Comparison of ENCODE assay signal across 21 cellular contexts in genomic region chr12:85681333-85681732, GRCh38.
A peak's percentile ranks its signal among the peaks of the same experiment; 100 is the strongest.
DNase-seq lines count a peak whose midpoint lies in the region; ATAC-seq, FAIRE-seq and TF ChIP-seq lines count a peak whose summit lies in the region.
"Had no signal": no experiment of that assay in that cellular context is flagged by ENCODE, and none has a peak within 500 bp of the region (broad histone marks: within the 10 kb centered on the region; RNA-seq: fewer than 3 reads in every experiment).

No MANE protein-coding gene starts in this region.

- H3K4me1 ChIP-seq in GM23338 (ENCODE audit: insufficient read depth) (no peaks in the 10 kb centered on the region), mammary epithelial cell (ENCODE audit: insufficient read depth, low read length) (peaks cover 5% of the 10 kb centered on the region), keratinocyte (ENCODE audit: control insufficient read depth, extremely low read depth, insufficient read depth, low read length) (no peaks in the 10 kb centered on the region)

- TF ChIP-seq CTCF in GM23338 (conservative IDR thresholded peaks at IDR 0.05; ENCODE audit: low read depth in 2 of 2): no peak
- no peak for TF ChIP-seq CTCF in mammary epithelial cell (conservative IDR thresholded peaks at IDR 0.05 in 1 of 2, IDR thresholded peaks at IDR 0.05 in 1 of 2; ENCODE audit: extremely low read depth in 1 of 2, insufficient read depth in 1 of 2, low read depth in 1 of 2, low read length in 2 of 2)
- TF ChIP-seq CTCF in epithelial cell of esophagus (IDR thresholded peaks at IDR 0.05; ENCODE audit: insufficient read depth, low read depth, low read length, missing control alignments): no peak
- TF ChIP-seq CTCF in keratinocyte (optimal IDR thresholded peaks at IDR 0.05 in 1 of 3, IDR thresholded peaks at IDR 0.05 in 1 of 3, conservative IDR thresholded peaks at IDR 0.05 in 1 of 3; ENCODE audit: extremely low read depth in 1 of 3, insufficient read depth in 2 of 3, low read length in 3 of 3): no peak

- intact Hi-C loops in mammary epithelial cell (cut with micrococcal nuclease): no loop called here

- H3K9me3 ChIP-seq in mammary epithelial cell (replicated peaks; ENCODE audit: insufficient read depth, low read length): peaks cover 10% of the 10 kb centered on the region
- peaks cover 4% of the 10 kb centered on the region for H3K9me3 ChIP-seq in keratinocyte (ENCODE audit: control insufficient read depth, low read depth, low read length)

- no peaks in the 10 kb centered on the region for H3K9me1 ChIP-seq in keratinocyte (ENCODE audit: control insufficient read depth, extremely low read depth, insufficient read depth, low read length)

- H3K27me3 ChIP-seq in GM23338 (ENCODE audit: insufficient read depth) (no peaks in the 10 kb centered on the region), mammary epithelial cell (ENCODE audit: insufficient read depth, low read length) (no peaks in the 10 kb centered on the region), keratinocyte (ENCODE audit: control insufficient read depth, extremely low read depth, insufficient read depth, low read length) (no peaks in the 10 kb centered on the region)
- H3K27me3 ChIP-seq: BLaER1 treated with 17β-estradiol and CSF1 and Interleukin-3, amounts not matched to agents 10 nM and 100 nM had no signal

- H4K20me1 ChIP-seq in GM23338 (replicated peaks; ENCODE audit: insufficient read depth) (no peaks in the 10 kb centered on the region), mammary epithelial cell (ENCODE audit: insufficient read depth, low read length) (no peaks in the 10 kb centered on the region), keratinocyte (ENCODE audit: control insufficient read depth, extremely low read depth, insufficient read depth, low read length) (no peaks in the 10 kb centered on the region)
- H4K20me1 ChIP-seq: BLaER1 treated with 17β-estradiol and CSF1 and Interleukin-3, amounts not matched to agents 10 nM and 100 nM had no signal

- dilution Hi-C loops in mammary epithelial cell (cut with HindIII; ENCODE audit: low sequenced_read_pairs) (no loop called here), keratinocyte (cut with MboI; ENCODE audit: extremely low pct_ligation_motif_present, low sequenced_read_pairs) (no loop called here)

- peaks cover 3% of the 10 kb centered on the region for H3K27me3 Mint-ChIP-seq in GM23338 (ENCODE audit: insufficient read depth, low read depth, poor library complexity)
- H3K27me3 Mint-ChIP-seq: B cell; CD8-positive, alpha-beta memory T cell had no signal

- no peaks in the 10 kb centered on the region for H3K9me2 ChIP-seq in GM23338 (ENCODE audit: insufficient read depth)

- H3K36me3 ChIP-seq in GM23338 (ENCODE audit: insufficient read depth) (no peaks in the 10 kb centered on the region; the same call in 1 of the 2 replicates), mammary epithelial cell (ENCODE audit: insufficient read depth, low read length) (no peaks in the 10 kb centered on the region), keratinocyte (ENCODE audit: control insufficient read depth in 2 of 2, extremely low read depth in 1 of 2, insufficient read depth in 2 of 2, low read length in 2 of 2) (no peaks in the 10 kb centered on the region)
- H3K36me3 ChIP-seq: BLaER1 treated with 17β-estradiol and CSF1 and Interleukin-3, amounts not matched to agents 10 nM and 100 nM had no signal

- no peaks in the 10 kb centered on the region for H3K4me1 Mint-ChIP-seq in GM23338
- H3K4me1 Mint-ChIP-seq: B cell; CD8-positive, alpha-beta memory T cell had no signal

- BruUV-seq in mammary epithelial cell (replicated peaks; lab: Mats Ljungman, UMichigan): no TSS peak

- H3K79me2 ChIP-seq in GM23338 (replicated peaks; ENCODE audit: insufficient read depth) (no peaks in the 10 kb centered on the region), mammary epithelial cell (ENCODE audit: insufficient read depth, low read length) (no peaks in the 10 kb centered on the region), keratinocyte (ENCODE audit: control insufficient read depth, insufficient read depth, low read length) (no peaks in the 10 kb centered on the region)

- no peak overlapping the region for H3K4me2 ChIP-seq in GM23338
- no peak overlapping the region for H3K4me2 ChIP-seq in mammary epithelial cell (ENCODE audit: insufficient read depth, low read depth, low read length)
- H3K4me2 ChIP-seq in keratinocyte (ENCODE audit: control insufficient read depth, extremely low read depth, insufficient read depth, low read depth, low read length): no peak overlapping the region

- no peak overlapping the region for H2AFZ ChIP-seq in GM23338
- peak overlapping the region; percentile 56 for H2AFZ ChIP-seq in mammary epithelial cell (ENCODE audit: low read depth, low read length)
- no peak overlapping the region for H2AFZ ChIP-seq in keratinocyte (ENCODE audit: control insufficient read depth, low read length)
- H2AFZ ChIP-seq: GM23248 had no signal

- H3K9ac ChIP-seq in mammary epithelial cell (ENCODE audit: insufficient read depth, low read length) (no peak overlapping the region), keratinocyte (ENCODE audit: control insufficient read depth, extremely low read depth, insufficient read depth, low read length) (no peak overlapping the region)
- H3K9ac ChIP-seq: BLaER1 treated with 17β-estradiol and CSF1 and Interleukin-3, amounts not matched to agents 10 nM and 100 nM; GM23248 had no signal

- in situ Hi-C loops in mammary epithelial cell (cut with MboI; ENCODE audit: low sequenced_read_pairs in 2 of 2): no loop called here

- H3K36me3 Mint-ChIP-seq in GM23338 (ENCODE audit: low read depth): peaks cover 10% of the 10 kb centered on the region
- H3K36me3 Mint-ChIP-seq: CD8-positive, alpha-beta memory T cell had no signal

- peak; percentile 36 for FAIRE-seq in keratinocyte (lab: Jason Lieb, UNC)
- FAIRE-seq: G401.6, GM12891, GM18507 had no signal

- no peak for ATAC-seq in GM23338
- ATAC-seq in HG02970 (IDR thresholded peaks at IDR 0.05; ENCODE audit: low FRiP score, unreplicated experiment): no peak
- no peak for ATAC-seq in HG03139 (IDR thresholded peaks at IDR 0.05; ENCODE audit: unreplicated experiment)
- ATAC-seq: HCT116 had no signal

- H3K4me3 Mint-ChIP-seq in GM23338: no peak overlapping the region
- H3K4me3 Mint-ChIP-seq: B cell; CD8-positive, alpha-beta memory T cell; HFFc6 had no signal

- H3K27ac Mint-ChIP-seq in GM23338: peak overlapping the region; percentile 31; the same call in 1 of the 2 replicates
- H3K27ac Mint-ChIP-seq: B cell, HFFc6 had no signal

- H3K9me3 Mint-ChIP-seq in GM23338: peaks cover 13% of the 10 kb centered on the region

- H3K27ac ChIP-seq in GM23338 (ENCODE audit: low read depth) (no peak overlapping the region), mammary epithelial cell (ENCODE audit: insufficient read depth, low read depth, low read length) (no peak overlapping the region), keratinocyte (ENCODE audit: control insufficient read depth, insufficient read depth, low read length) (no peak overlapping the region)
- H3K27ac ChIP-seq: GM23248, HL-60 had no signal

- H3F3A ChIP-seq in GM23338 (replicated peaks; ENCODE audit: low read depth): no peaks in the 10 kb centered on the region

- CTCF ChIA-PET in mammary epithelial cell (lab: Charles Lee; ENCODE audit: low non-redundant PET): no interaction called here

- DNase-seq in GM23338 (ENCODE audit: low spot score) (no peak), mammary epithelial cell (peak; percentile 37), epithelial cell of esophagus (ENCODE audit: low read depth) (peak; percentile 50), keratinocyte (ENCODE audit: low read depth, low spot score) (peak; percentile 36), anterior cingulate cortex (lab: John Stamatoyannopoulos, UW) (no peak)
- DNase-seq: 8988T; CD8-positive, alpha-beta memory T cell; COR-L47; DMS 273 treated with DMSO at 0.1 percent for 48 hours; GM23248; H7; HFFc6 had no signal

- no peak overlapping the region for H3K4me3 ChIP-seq in GM23338
- no peak overlapping the region for H3K4me3 ChIP-seq in mammary epithelial cell (replicated peaks in 1 of 3; ENCODE audit: insufficient read depth in 1 of 3, low read depth in 2 of 3, low read length in 3 of 3)
- no peak overlapping the region for H3K4me3 ChIP-seq in epithelial cell of esophagus (ENCODE audit: low read length)
- H3K4me3 ChIP-seq in keratinocyte (ENCODE audit: control insufficient read depth in 2 of 3, extremely low read depth in 1 of 3, insufficient read depth in 2 of 3, low read depth in 1 of 3, low read length in 3 of 3): no peak overlapping the region
- H3K4me3 ChIP-seq: BLaER1 treated with 17β-estradiol and CSF1 and Interleukin-3, amounts not matched to agents 10 nM and 100 nM; GM23248 had no signal

TF ChIP-seq in GM23338, 12 proteins besides CTCF, POLR2A, EP300 and RAD21 (continues in another document):
- TF ChIP-seq JUNB (IDR thresholded peaks at IDR 0.05; ENCODE audit: unreplicated experiment): no peak
- TF ChIP-seq EZH2 (IDR thresholded peaks at IDR 0.05; ENCODE audit: low read depth, unreplicated experiment): no peak
- no peak for TF ChIP-seq STAT1 (IDR thresholded peaks at IDR 0.05; ENCODE audit: unreplicated experiment)

Comparison
In these comparisons a context has a peak if more than half of its experiments do, and no peak if none do; other contexts are left out.
1. DNase-seq: peak in mammary epithelial cell (single experiment), epithelial cell of esophagus (single experiment) and keratinocyte (single experiment); none in GM23338 (single experiment) and anterior cingulate cortex (0 of 58).